In the genomic region with DNA sequence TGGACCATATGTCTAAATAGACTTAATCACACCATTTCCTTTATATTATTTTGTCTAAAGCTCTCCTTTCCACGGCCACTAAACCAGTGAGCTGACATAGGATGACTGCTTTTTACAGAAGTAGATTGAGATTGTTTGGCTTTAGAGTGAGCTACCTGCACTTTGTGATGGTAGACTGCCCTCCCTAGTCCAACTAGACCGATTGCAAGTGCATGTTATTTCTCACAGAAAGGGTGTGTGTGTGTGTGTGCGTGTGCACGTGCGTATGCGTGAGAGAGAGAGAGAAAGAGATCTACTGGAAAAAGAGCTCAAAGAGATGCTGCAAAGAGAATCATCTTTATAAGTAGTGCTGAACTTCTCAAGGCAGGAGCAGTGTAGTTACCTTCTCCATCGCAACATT, we compare ENCODE assay signal across 8 cellular contexts.
DNase-seq lines count a peak whose midpoint lies in the region; ATAC-seq and TF ChIP-seq lines count a peak whose summit lies in the region.

No MANE protein-coding gene starts in this region.

- H3K4me1 ChIP-seq in MM.1S (ENCODE audit: low read length) (peaks cover 19% of the 10 kb centered on the region), body of pancreas (peaks cover 34% of the 10 kb centered on the region), neutrophil (ENCODE audit: control insufficient read depth in 1 of 2, insufficient read depth in 1 of 2, low read depth in 1 of 2, low read length in 1 of 2) (peaks cover 45 to 54% of the 10 kb centered on the region in 2 experiments)

- H4K20me1 ChIP-seq in MM.1S (ENCODE audit: insufficient read depth, low read length): no peaks in the 10 kb centered on the region

- H3F3A ChIP-seq in MM.1S (ENCODE audit: insufficient read depth, low read length): peaks cover 10% of the 10 kb centered on the region; the same call in 1 of the 2 replicates

- intact Hi-C loops in body of pancreas (cut with DNase I): no loop called here

- H3K27me3 ChIP-seq in MM.1S (replicated peaks; ENCODE audit: insufficient read depth, low read length) (no peaks in the 10 kb centered on the region), body of pancreas (no peaks in the 10 kb centered on the region), neutrophil (no peaks in the 10 kb centered on the region)

- H3K36me3 ChIP-seq in MM.1S (replicated peaks; ENCODE audit: insufficient read depth, low read length) (no peaks in the 10 kb centered on the region), body of pancreas (replicated peaks in 1 of 2; ENCODE audit: insufficient read depth in 1 of 2, low read depth in 2 of 2) (peaks cover 0 to under 1% of the 10 kb centered on the region in 2 donors), neutrophil (peaks cover 7% of the 10 kb centered on the region)

- TF ChIP-seq POLR2A in body of pancreas (IDR thresholded peaks at IDR 0.05): no peak

- DNase-seq in NCI-H510A treated with DMSO at 0.1 percent for 48 hours (lab: John Stamatoyannopoulos, UW) (peak; percentile 76), NCI-H510A (lab: John Stamatoyannopoulos, UW) (no peak), MM.1S (peak; percentile 29), body of pancreas (peak; percentile 23 to 53 (median 30)), SW 1271 (lab: John Stamatoyannopoulos, UW) (no peak)
- DNase-seq in activated CD4-positive, CD25-positive, alpha-beta regulatory T cell (lab: John Stamatoyannopoulos, UW): no peak

- H3K9ac ChIP-seq in MM.1S (ENCODE audit: low read length): no peak overlapping the region; the same call in 1 of the 2 replicates

- no peak overlapping the region for H2AFZ ChIP-seq in MM.1S (ENCODE audit: low read length)

- H3K4me2 ChIP-seq in MM.1S (ENCODE audit: low read depth, low read length): peak overlapping the region; percentile 68

- H3K27ac ChIP-seq in MM.1S (ENCODE audit: low read length) (peak overlapping the region; percentile 9; the same call in 1 of the 2 replicates), body of pancreas (peak overlapping the region in 3 of 4 donors; percentile 52 to 78 (median 71)), neutrophil (peak overlapping the region; percentile 70)

- 40 to 45% methylated on average over 7 of the region's 7 CpGs for WGBS in body of pancreas, 2 donors

- H3K9me2 ChIP-seq in MM.1S (replicated peaks; ENCODE audit: insufficient read depth, low read length): no peaks in the 10 kb centered on the region

- ATAC-seq in body of pancreas (peak; percentile 38), HG03175 (IDR thresholded peaks at IDR 0.05; ENCODE audit: unreplicated experiment) (no peak)

- H3K9me3 ChIP-seq in MM.1S (replicated peaks; ENCODE audit: insufficient read depth, low read length): no peaks in the 10 kb centered on the region
- no peaks in the 10 kb centered on the region for H3K9me3 ChIP-seq in body of pancreas
- no peaks in the 10 kb centered on the region for H3K9me3 ChIP-seq in neutrophil

- H3K4me3 ChIP-seq in MM.1S (ENCODE audit: low read length): no peak overlapping the region
- H3K4me3 ChIP-seq in body of pancreas: no peak overlapping the region
- no peak overlapping the region for H3K4me3 ChIP-seq in neutrophil (ENCODE audit: low read depth in 1 of 2, low read length in 1 of 2)

- no peaks in the 10 kb centered on the region for H3K79me2 ChIP-seq in MM.1S (ENCODE audit: low read length)

- TF ChIP-seq CTCF in MM.1S (IDR thresholded peaks at IDR 0.05; ENCODE audit: low read length): peak; percentile 47
- TF ChIP-seq CTCF in body of pancreas (IDR thresholded peaks at IDR 0.05): peak in 4 of 7 experiments; percentile 41 to 63 (median 53)
- no peak for TF ChIP-seq CTCF in neutrophil (IDR thresholded peaks at IDR 0.05)

Comparison
In these comparisons a context has a peak if more than half of its experiments do, and no peak if none do; other contexts are left out.
1. DNase-seq: peak in NCI-H510A treated with DMSO at 0.1 percent for 48 hours (single experiment), MM.1S (single experiment) and body of pancreas (4 of 4); none in NCI-H510A (single experiment), activated CD4-positive, CD25-positive, alpha-beta regulatory T cell (0 of 4) and SW 1271 (0 of 2).
2. H3K27ac ChIP-seq: peak in every context shown above with its lines; median percentile 71 in body of pancreas; 70 in neutrophil; 9 in MM.1S.